ENCODE assay signal across 8 cellular contexts in genomic region chr1:33137800-33138199, GRCh38. TPM values are rescaled to one million over a fixed set of nuclear protein-coding genes. Genes with fewer than 3 reads are reported as not detected.
DNase-seq lines count a peak whose midpoint lies in the region; ATAC-seq, FAIRE-seq and TF ChIP-seq lines count a peak whose summit lies in the region.

No MANE protein-coding gene starts in this region.

- H3K4me2 ChIP-seq in astrocyte (ENCODE audit: low read length) (no peak overlapping the region), PC-9 (no peak overlapping the region)

- H3K4me1 ChIP-seq in astrocyte (ENCODE audit: insufficient read depth, low read length) (peaks cover 9% of the 10 kb centered on the region), kidney (ENCODE audit: control insufficient read depth in 1 of 2, insufficient read depth in 1 of 2, low read depth in 1 of 2, low read length in 2 of 2) (peaks cover 0 to 7% of the 10 kb centered on the region in 2 donors), PC-9 (replicated peaks; ENCODE audit: insufficient read depth) (peaks cover 7% of the 10 kb centered on the region; the same call in 1 of the 2 replicates)

- H3K36me3 ChIP-seq in astrocyte (ENCODE audit: insufficient read depth, low read length) = no peaks in the 10 kb centered on the region
- no peaks in the 10 kb centered on the region for H3K36me3 ChIP-seq in kidney (ENCODE audit: control insufficient read depth in 1 of 2, insufficient read depth in 2 of 2, low read length in 2 of 2)
- no peaks in the 10 kb centered on the region for H3K36me3 ChIP-seq in PC-9 (ENCODE audit: low read depth)

- H3K27ac Mint-ChIP-seq in astrocyte (ENCODE audit: unreplicated experiment) = no peak overlapping the region

- H3K9me3 ChIP-seq in astrocyte (ENCODE audit: insufficient read depth, low read depth, low read length) (no peaks in the 10 kb centered on the region), kidney (ENCODE audit: control insufficient read depth in 1 of 2, low read length in 2 of 2) (no peaks in the 10 kb centered on the region), PC-9 (ENCODE audit: insufficient read depth, low read depth) (no peaks in the 10 kb centered on the region)

- H3K4me1 Mint-ChIP-seq in astrocyte (ENCODE audit: low read depth, unreplicated experiment) = no peaks in the 10 kb centered on the region

- H3F3A ChIP-seq in PC-9 (ENCODE audit: insufficient read depth, low read depth) = peaks cover 12% of the 10 kb centered on the region; the same call in 1 of the 2 replicates

- TF ChIP-seq CTCF in astrocyte (IDR thresholded peaks at IDR 0.05; ENCODE audit: insufficient read depth, low read depth, low read length) = peak; percentile 40
- TF ChIP-seq CTCF in kidney (IDR thresholded peaks at IDR 0.05; ENCODE audit: borderline replicate concordance, extremely low read depth, insufficient read depth) = peak; percentile 18
- TF ChIP-seq CTCF in PC-9 (conservative IDR thresholded peaks at IDR 0.05) = no peak

- in situ Hi-C loops in G401 (cut with HindIII; ENCODE audit: low sequenced_read_pairs) = no loop called here

- CTCF ChIA-PET in PC-9 (lab: Charles Lee) = no interaction called here

- BruUV-seq in PC-9 (replicated peaks; lab: Mats Ljungman, UMichigan) = no TSS peak

- H3K27ac ChIP-seq in astrocyte (ENCODE audit: low read depth, low read length) (no peak overlapping the region), kidney (ENCODE audit: low read depth in 2 of 2, low read length in 2 of 2) (no peak overlapping the region), PC-9 (no peak overlapping the region)

- no peaks in the 10 kb centered on the region for H3K27me3 ChIP-seq in astrocyte (ENCODE audit: insufficient read depth, low read length)
- no peaks in the 10 kb centered on the region for H3K27me3 ChIP-seq in PC-9 (ENCODE audit: insufficient read depth, low read depth)

- POLR2A ChIA-PET in PC-9 (lab: Charles Lee; ENCODE audit: unreplicated experiment) = no interaction called here

- ATAC-seq in GM18909 (IDR thresholded peaks at IDR 0.05; ENCODE audit: poor library complexity, unreplicated experiment) = no peak

- H3K9me2 ChIP-seq in PC-9 (ENCODE audit: insufficient read depth) = no peaks in the 10 kb centered on the region

- intact Hi-C loops in kidney (cut with DNase I) (no loop called here), PC-9 (cut with micrococcal nuclease; ENCODE audit: unreplicated experiment) (no loop called here)

- H3K79me2 ChIP-seq in astrocyte (ENCODE audit: insufficient read depth, low read length) = no peaks in the 10 kb centered on the region
- H3K79me2 ChIP-seq in PC-9 (ENCODE audit: low read depth) = no peaks in the 10 kb centered on the region

- no peaks in the 10 kb centered on the region for H4K20me1 ChIP-seq in astrocyte (ENCODE audit: insufficient read depth, low read length)
- no peaks in the 10 kb centered on the region for H4K20me1 ChIP-seq in PC-9 (ENCODE audit: insufficient read depth)

- peaks cover 24% of the 10 kb centered on the region for H3K27me3 Mint-ChIP-seq in astrocyte (ENCODE audit: low read depth, unreplicated experiment)

- H3K36me3 Mint-ChIP-seq in astrocyte (ENCODE audit: low read depth, unreplicated experiment) = peaks cover 3% of the 10 kb centered on the region

- H3K4me3 ChIP-seq in astrocyte (ENCODE audit: insufficient read depth, low read depth, low read length) (no peak overlapping the region), kidney (ENCODE audit: low read length in 2 of 2) (no peak overlapping the region), PC-9 (no peak overlapping the region)

- H3K9ac ChIP-seq in astrocyte (ENCODE audit: low read length) = no peak overlapping the region
- H3K9ac ChIP-seq in kidney (ENCODE audit: low read length in 2 of 2) = no peak overlapping the region

- FAIRE-seq in astrocyte (lab: Jason Lieb, UNC) = no peak
- FAIRE-seq in kidney (lab: Jason Lieb, UNC) = no peak

- H3K4me3 Mint-ChIP-seq in astrocyte (ENCODE audit: unreplicated experiment) = no peak overlapping the region

- DNase-seq in G401 (ENCODE audit: low spot score) (peak; percentile 58), NCI-H69 (lab: John Stamatoyannopoulos, UW) (peak; percentile 64), astrocyte (ENCODE audit: low read depth) (no peak), kidney (peak; percentile 80), superior temporal gyrus (ENCODE audit: extremely low spot score) (peak; percentile 56), KG1 (lab: John Stamatoyannopoulos, UW) (no peak), PC-9 (no peak)

- H3K9me3 Mint-ChIP-seq in astrocyte (ENCODE audit: unreplicated experiment) = no peaks in the 10 kb centered on the region

- no peak overlapping the region for H2AFZ ChIP-seq in astrocyte (ENCODE audit: low read depth, low read length)
- no peak overlapping the region for H2AFZ ChIP-seq in PC-9

RNA-seq across cellular contexts. Expression of gene TRIM62, which starts 44.0 kb away (rescaled TPM):
- 1.5 and 1.7 TPM in 2 replicates for total RNA-seq in G401 (2014; rRNA removed; shearing (Covaris generic))
- 10.8 and 11.5 TPM in 2 replicates for total RNA-seq in astrocyte
- total RNA-seq in kidney = 6.2 TPM
- polyA plus RNA-seq in kidney (ENCODE audit: insufficient read depth, low read depth, low replicate concordance) = 3.2 TPM
- 9.9 and 14.3 TPM in 2 replicates for total RNA-seq in PC-9 (2021)

RNA-seq across cellular contexts. Expression of gene AZIN2, which starts 56.8 kb away (rescaled TPM):
- 13.1 and 13.6 TPM in 2 replicates for total RNA-seq in G401 (2014; rRNA removed; shearing (Covaris generic))
- total RNA-seq in astrocyte (10.1 and 15.6 TPM in 2 replicates), kidney (4.9 TPM), PC-9 (2021) (7.3 and 11.6 TPM in 2 replicates)
- 7.5 TPM for polyA plus RNA-seq in kidney (ENCODE audit: insufficient read depth, low read depth, low replicate concordance)

Comparison
In these comparisons a context has a peak if more than half of its experiments do, and no peak if none do; other contexts are left out.
1. DNase-seq: peak in G401 (single experiment), NCI-H69 (single experiment), kidney (single experiment) and superior temporal gyrus (single experiment); none in astrocyte (single experiment), KG1 (single experiment) and PC-9 (0 of 2).